8 cellular contexts compared by ENCODE assay signal in genomic region chr6:7112741-7113313, GRCh38. TPM values are rescaled to one million over a fixed set of nuclear protein-coding genes. Genes with fewer than 3 reads are reported as not detected.
DNase-seq lines count a peak whose midpoint lies in the region; ATAC-seq, FAIRE-seq and TF ChIP-seq lines count a peak whose summit lies in the region.

No MANE protein-coding gene starts in this region.

- no peaks in the 10 kb centered on the region for H3K9me3 Mint-ChIP-seq in mesothelial cell of epicardium

- H3K36me3 Mint-ChIP-seq in mesothelial cell of epicardium: no peaks in the 10 kb centered on the region

- POLR2A ChIA-PET in OCI-LY7 (lab: Charles Lee) (no interaction called here), GM12878 (lab: Charles Lee) (interaction anchor here (1.1 to 2.1 kb wide), 6 partner anchors 15 to 41 kb away, joined by 3 to 8 read pairs (median 5); no protein-coding TSS in a partner anchor)

- SMC1A ChIA-PET in GM12878 (lab: Charles Lee; ENCODE audit: uncharacterized antibody, unreplicated experiment): interaction anchor here (1.3 to 10.2 kb wide), 8 partner anchors 10 to 131 kb away, joined by 3 to 94 read pairs (median 18); no protein-coding TSS in a partner anchor

- no peak for TF ChIP-seq RAD21 in GM12878 (IDR thresholded peaks at IDR 0.05; ENCODE audit: insufficient read depth, low read depth, low read length)

- no peaks in the 10 kb centered on the region for H3K27me3 Mint-ChIP-seq in mesothelial cell of epicardium (ENCODE audit: low read depth)

- H3K9me2 ChIP-seq in OCI-LY7 (ENCODE audit: insufficient read depth, low read length): no peaks in the 10 kb centered on the region

- ATAC-seq in GM21529 (IDR thresholded peaks at IDR 0.05; ENCODE audit: unreplicated experiment) (peak; percentile 33), GM12878 (peak; percentile 55), GM21526 (IDR thresholded peaks at IDR 0.05; ENCODE audit: low FRiP score, unreplicated experiment) (no peak)

- H3K9ac ChIP-seq in GM12878 (ENCODE audit: control insufficient read depth, insufficient read depth, low read length): peak overlapping the region; percentile 26

- peaks cover 6% of the 10 kb centered on the region; the same call in 1 of the 2 replicates for H3K79me2 ChIP-seq in OCI-LY7 (ENCODE audit: insufficient read depth, low read depth, low read length)
- peaks cover 100% of the 10 kb centered on the region for H3K79me2 ChIP-seq in GM12878 (ENCODE audit: control insufficient read depth, insufficient read depth, low read length)

- RAD21 ChIA-PET in GM12878 (lab: Charles Lee; ENCODE audit: unreplicated experiment): interaction anchor here (0.8 to 5.6 kb wide), 6 partner anchors 19 to 313 kb away, joined by 3 to 62 read pairs (median 4); no protein-coding TSS in a partner anchor

- H3K4me3 Mint-ChIP-seq in mesothelial cell of epicardium: peak overlapping the region; percentile 16

- DNase-seq in ACHN (peak; percentile 19), OCI-LY7 (ENCODE audit: low spot score) (no peak), GM12878 (ENCODE audit: low read depth, low spot score) (peak; percentile 41), mesothelial cell of epicardium (ENCODE audit: low spot score in 2 of 2, unreplicated experiment in 2 of 2) (peak in 1 of 2 experiments; percentile 48), amygdala (lab: John Stamatoyannopoulos, UW) (no peak), NCI-H524 (lab: John Stamatoyannopoulos, UW) (no peak)

- no peak overlapping the region for H3K27ac ChIP-seq in OCI-LY7 (ENCODE audit: low read depth, low read length, poor library complexity, severe bottlenecking)
- H3K27ac ChIP-seq in GM12878 (ENCODE audit: control insufficient read depth, insufficient read depth): peak overlapping the region; percentile 36

- intact Hi-C loops in OCI-LY7 (cut with micrococcal nuclease; ENCODE audit: unreplicated experiment): no loop called here
- intact Hi-C loops in GM12878 (cut with micrococcal nuclease; ENCODE audit: unreplicated experiment): loop anchor here (2.0 kb wide), 1 partner anchor 22 kb away; no protein-coding TSS in a partner anchor

- peak; percentile 34; the same call in 1 of the 2 replicates for TF ChIP-seq POLR2A in GM12878 (IDR thresholded peaks at IDR 0.05; ENCODE audit: low read depth, low read length)

- H3K4me1 Mint-ChIP-seq in mesothelial cell of epicardium: peaks cover 61% of the 10 kb centered on the region

- in situ Hi-C loops in ACHN (cut with HindIII; ENCODE audit: low pct_ligation_motif_present, low pct_unique_long_range_greater_than_20kb, low sequenced_read_pairs) (no loop called here), GM12878 (cut with MboI) (no loop called here)

- H3K9me3 ChIP-seq in OCI-LY7 (ENCODE audit: low read length) (no peaks in the 10 kb centered on the region), GM12878 (replicated peaks; ENCODE audit: control insufficient read depth, insufficient read depth, low read length) (no peaks in the 10 kb centered on the region)

- H3K4me3 ChIP-seq in OCI-LY7 (ENCODE audit: low read depth, low read length, poor library complexity, severe bottlenecking) (no peak overlapping the region), GM12878 (peak overlapping the region; percentile 72)

- no peak for TF ChIP-seq EP300 in GM12878 (IDR thresholded peaks at IDR 0.05; ENCODE audit: borderline replicate concordance in 1 of 2, control insufficient read depth in 1 of 2, low read depth in 2 of 2, low read length in 2 of 2)

- BruUV-seq in OCI-LY7 (replicated peaks; lab: Mats Ljungman, UMichigan) (no TSS peak), GM12878 (replicated peaks; lab: Mats Ljungman, UMichigan) (no TSS peak)

- H3K4me2 ChIP-seq in OCI-LY7 (ENCODE audit: low read length) (peak overlapping the region; percentile 18; the same call in 1 of the 2 replicates), GM12878 (ENCODE audit: control insufficient read depth, insufficient read depth) (peak overlapping the region; percentile 90)

- peak overlapping the region; percentile 81 for H3K27ac Mint-ChIP-seq in mesothelial cell of epicardium

- no peak for FAIRE-seq in GM12878 (lab: Jason Lieb, UNC)

- no peaks in the 10 kb centered on the region for H3K27me3 ChIP-seq in GM12878 (replicated peaks in 1 of 2; ENCODE audit: control insufficient read depth in 2 of 2, insufficient read depth in 2 of 2, low read length in 1 of 2)

- H2AFZ ChIP-seq in OCI-LY7 (ENCODE audit: low read length): no peak overlapping the region
- no peak overlapping the region for H2AFZ ChIP-seq in GM12878 (ENCODE audit: control insufficient read depth, low read depth, low read length)

- CTCF ChIA-PET in OCI-LY7 (lab: Charles Lee; ENCODE audit: unreplicated experiment): no interaction called here
- CTCF ChIA-PET in GM12878 (lab: Yijun Ruan, JAX): interaction anchor here (0.9 to 1.8 kb wide), 3 partner anchors 12 to 26 kb away, joined by 3 to 7 read pairs (median 3); no protein-coding TSS in a partner anchor

- H3K4me1 ChIP-seq in OCI-LY7 (ENCODE audit: insufficient read depth, low read length, poor library complexity, severe bottlenecking): peaks cover 12% of the 10 kb centered on the region
- peaks cover 28% of the 10 kb centered on the region for H3K4me1 ChIP-seq in GM12878 (ENCODE audit: control insufficient read depth, insufficient read depth, low read length)

- TF ChIP-seq CTCF in OCI-LY7 (conservative IDR thresholded peaks at IDR 0.05; ENCODE audit: low read length) (no peak), GM12878 (IDR thresholded peaks at IDR 0.05 in 2 of 3, conservative IDR thresholded peaks at IDR 0.05 in 1 of 3; ENCODE audit: control insufficient read depth in 2 of 3, extremely low read depth in 1 of 3, insufficient read depth in 1 of 3, low read depth in 3 of 3, low read length in 3 of 3) (no peak), mesothelial cell of epicardium (IDR thresholded peaks at IDR 0.05; ENCODE audit: unreplicated experiment) (no peak)

- WGBS in GM12878 (ENCODE audit: insufficient coverage, insufficient replicate concordance, low lambda C conversion rate, missing lambda C conversion rate): 16% methylated on average over 15 of the region's 15 CpGs

- no peaks in the 10 kb centered on the region for H3K36me3 ChIP-seq in OCI-LY7 (ENCODE audit: insufficient read depth, low read length)
- H3K36me3 ChIP-seq in GM12878 (ENCODE audit: control insufficient read depth in 2 of 2, insufficient read depth in 2 of 2, low read length in 1 of 2): peaks cover 0 to 2% of the 10 kb centered on the region in 2 experiments; a peak in 1 of 4 replicates

- H4K20me1 ChIP-seq in OCI-LY7 (ENCODE audit: insufficient read depth, low read length) (peaks cover 9% of the 10 kb centered on the region), GM12878 (ENCODE audit: control insufficient read depth, insufficient read depth) (peaks cover 10% of the 10 kb centered on the region)

TF ChIP-seq in GM12878, 131 proteins besides CTCF, POLR2A, EP300 and RAD21 (continues in another document):
- TF ChIP-seq USF2 (IDR thresholded peaks at IDR 0.05; ENCODE audit: borderline replicate concordance, low read depth, low read length) (no peak), MXI1 (IDR thresholded peaks at IDR 0.05; ENCODE audit: low read depth, low read length) (peak; percentile 64; the same call in 1 of the 2 replicates), RELB (IDR thresholded peaks at IDR 0.05; ENCODE audit: low read depth) (peak; percentile 23; the same call in 1 of the 2 replicates)

RNA-seq across cellular contexts. Expression of gene RREB1, which starts 5.1 kb away (rescaled TPM):
- 3.4 and 4.4 TPM in 2 replicates for total RNA-seq in OCI-LY7 (2014; rRNA removed; shearing (Covaris generic))
- total RNA-seq in OCI-LY7 (2022): 5.5 and 7.1 TPM in 2 replicates
- total RNA-seq in GM12878 (2013; cell fraction: nucleolus; rRNA removed): 160 and 173 TPM in 2 replicates
- 12.3 and 14.9 TPM in 2 replicates for total RNA-seq in GM12878 (2014; rRNA removed)
- total RNA-seq in GM12878 (2014; rRNA removed; fragmentation: Illumina TruSeq; extraction: Trizol): 12.4 and 12.5 TPM in 2 replicates
- total RNA-seq in GM12878 (2021): 27.3 and 30.3 TPM in 2 replicates
- 5.8 TPM for polyA plus RNA-seq in GM12878 (2011; ENCODE audit: low read depth)
- polyA plus RNA-seq in GM12878 (2011; rRNA removed): 2.9 and 3.1 TPM in 2 replicates
- polyA plus RNA-seq in GM12878 (2011; cell fraction: cytosol; rRNA removed): 2.9 and 4.9 TPM in 2 replicates
- polyA plus RNA-seq in GM12878 (2011; cell fraction: nucleus; rRNA removed): 13.5 and 17.6 TPM in 2 replicates
- 11.1 and 11.2 TPM in 2 replicates for polyA plus RNA-seq in GM12878 (2012)
- polyA plus RNA-seq in GM12878 (2014; fragmentation: Illumina TruSeq; extraction: Trizol): 4.4 and 7.2 TPM in 2 replicates
- polyA plus RNA-seq in GM12878 (2014; fragmentation: Nextera tagmentation; extraction: Ambion mirVana): 1 to 10 TPM; 1.9 to 2.1 TPM
- polyA plus RNA-seq in GM12878 (2014; rRNA removed): 9.3 and 11.3 TPM in 2 replicates
- polyA plus RNA-seq in GM12878 (2016; fragmentation: Nextera tagmentation; extraction: Ambion mirVana): 1 to 10 TPM; 7.9 to 9.9 TPM
- 39.6 and 43.2 TPM in 2 replicates for polyA minus RNA-seq in GM12878 (2011; rRNA and poly(A)+ RNA removed)
- 10.9 and 14.4 TPM in 2 replicates for polyA minus RNA-seq in GM12878 (2011; cell fraction: cytosol; rRNA and poly(A)+ RNA removed)
- polyA minus RNA-seq in GM12878 (2011; cell fraction: nucleus; rRNA and poly(A)+ RNA removed): 39.0 and 65.1 TPM in 2 replicates
- 55.4 to 63.0 TPM (median 57.5 TPM) in 3 replicates for total RNA-seq in mesothelial cell of epicardium

Comparison
In these comparisons a context has a peak if more than half of its experiments do, and no peak if none do; other contexts are left out.
1. DNase-seq: peak in ACHN (single experiment) and GM12878 (single experiment); none in OCI-LY7 (single experiment), amygdala (0 of 56) and NCI-H524 (0 of 2).